In genomic region chr20:3766832-3767433, GRCh38 we compare ENCODE assay signal across 8 cellular contexts. TPM values are rescaled to one million over a fixed set of nuclear protein-coding genes. Genes with fewer than 3 reads are reported as not detected.
DNase-seq lines count a peak whose midpoint lies in the region; ATAC-seq and TF ChIP-seq lines count a peak whose summit lies in the region.

No MANE protein-coding gene starts in this region.

- no peaks in the 10 kb centered on the region for H3K4me1 ChIP-seq in right cardiac atrium (ENCODE audit: control insufficient read depth, insufficient read depth, low read length)
- H3K4me1 ChIP-seq in smooth muscle cell (ENCODE audit: low read depth), result peaks cover 14% of the 10 kb centered on the region

- H3K27me3 ChIP-seq in right cardiac atrium (ENCODE audit: control insufficient read depth, insufficient read depth) (no peaks in the 10 kb centered on the region), smooth muscle cell (ENCODE audit: low read depth) (no peaks in the 10 kb centered on the region)

- H3K27ac ChIP-seq in right cardiac atrium (ENCODE audit: low read length), result no peak overlapping the region
- H3K27ac ChIP-seq in smooth muscle cell (ENCODE audit: low read depth), result no peak overlapping the region

- TF ChIP-seq CTCF in smooth muscle cell (IDR thresholded peaks at IDR 0.05; ENCODE audit: borderline replicate concordance, insufficient read depth, poor library complexity, severe bottlenecking), result no peak

- H2AFZ ChIP-seq in smooth muscle cell (ENCODE audit: low read depth), result peak overlapping the region; percentile 83

- peak overlapping the region; percentile 96 for H3K4me2 ChIP-seq in smooth muscle cell

- intact Hi-C loops in right cardiac atrium (cut with DNase I), result loop anchor here in 2 of 4 donors (5.0 to 10.0 kb wide), 2 partner anchors 90 to 92 kb away; no protein-coding TSS in a partner anchor

- H4K20me1 ChIP-seq in smooth muscle cell (ENCODE audit: low read depth), result no peaks in the 10 kb centered on the region

- no peaks in the 10 kb centered on the region for H3K36me3 ChIP-seq in smooth muscle cell (ENCODE audit: low read depth)

- H3K4me3 ChIP-seq in right cardiac atrium (ENCODE audit: low read length), result peak overlapping the region; percentile 45
- H3K4me3 ChIP-seq in smooth muscle cell, result peak overlapping the region; percentile 60

- H3K4me1 Mint-ChIP-seq in activated CD4-positive, alpha-beta memory T cell treated with anti-CD3 and anti-CD28 coated beads, Interleukin-2, amount 10 ng/mL, durations not matched to agents 7 days and 5 days, result peaks cover 25% of the 10 kb centered on the region

- POLR2A ChIA-PET in activated CD4-positive, alpha-beta memory T cell treated with anti-CD3 and anti-CD28 coated beads, Interleukin-2, amount 10 ng/mL, durations not matched to agents 7 days and 5 days (lab: Charles Lee), result interaction anchor here (0.9 to 5.2 kb wide), 12 partner anchors 12 to 1047 kb away, joined by 3 to 64 read pairs (median 6); partner anchors contain the start of genes AP5S1, CDC25B, CENPB and SPEF1

- H3K9me3 ChIP-seq in right cardiac atrium (ENCODE audit: control insufficient read depth, low read length) (no peaks in the 10 kb centered on the region), smooth muscle cell (replicated peaks; ENCODE audit: low read depth) (no peaks in the 10 kb centered on the region)

- H3F3A ChIP-seq in smooth muscle cell (ENCODE audit: low read depth), result no peaks in the 10 kb centered on the region

- peak overlapping the region; percentile 83 for H3K4me3 Mint-ChIP-seq in activated CD4-positive, alpha-beta memory T cell treated with anti-CD3 and anti-CD28 coated beads, Interleukin-2, amount 10 ng/mL, durations not matched to agents 7 days and 5 days

- DNase-seq in activated effector memory CD4-positive, alpha-beta T cell treated with anti-CD3 and anti-CD28 coated beads, Interleukin-2, amount 50 U/mL, for 16 hours, result peak; percentile 65
- no peak for DNase-seq in activated effector memory CD4-positive, alpha-beta T cell treated with Interleukin-2 at 50 U/mL for 16 hours
- DNase-seq in activated CD4-positive, alpha-beta memory T cell treated with anti-CD3 and anti-CD28 coated beads, Interleukin-2, amount 10 ng/mL, durations not matched to agents 7 days and 5 days, result no peak
- DNase-seq in right cardiac atrium, result peak; percentile 26 to 63 (median 62)
- no peak for DNase-seq in smooth muscle cell (lab: John Stamatoyannopoulos, UW; ENCODE audit: unreplicated experiment)
- no peak for DNase-seq in mucosa of gallbladder (ENCODE audit: low spot score)
- no peak for DNase-seq in NCI-H446 treated with DMSO at 0.1 percent for 48 hours (lab: John Stamatoyannopoulos, UW)

- H3K27me3 Mint-ChIP-seq in activated CD4-positive, alpha-beta memory T cell treated with anti-CD3 and anti-CD28 coated beads, Interleukin-2, amount 10 ng/mL, durations not matched to agents 7 days and 5 days, result peaks cover 2% of the 10 kb centered on the region

- peak overlapping the region; percentile 47 for H3K9ac ChIP-seq in smooth muscle cell (ENCODE audit: low read depth)

- ATAC-seq in right cardiac atrium (peak in 1 of 2 donors; percentile 5), HG03457 (IDR thresholded peaks at IDR 0.05; ENCODE audit: unreplicated experiment) (no peak)

- H3K36me3 Mint-ChIP-seq in activated CD4-positive, alpha-beta memory T cell treated with anti-CD3 and anti-CD28 coated beads, Interleukin-2, amount 10 ng/mL, durations not matched to agents 7 days and 5 days (ENCODE audit: low read depth), result no peaks in the 10 kb centered on the region

- no peaks in the 10 kb centered on the region for H3K9me3 Mint-ChIP-seq in activated CD4-positive, alpha-beta memory T cell treated with anti-CD3 and anti-CD28 coated beads, Interleukin-2, amount 10 ng/mL, durations not matched to agents 7 days and 5 days

- peak overlapping the region; percentile 62 for H3K27ac Mint-ChIP-seq in activated CD4-positive, alpha-beta memory T cell treated with anti-CD3 and anti-CD28 coated beads, Interleukin-2, amount 10 ng/mL, durations not matched to agents 7 days and 5 days

- CTCF ChIA-PET in activated CD4-positive, alpha-beta memory T cell treated with anti-CD3 and anti-CD28 coated beads, Interleukin-2, amount 10 ng/mL, durations not matched to agents 7 days and 5 days (lab: Charles Lee), result interaction anchor here (0.8 to 4.5 kb wide), 18 partner anchors 10 to 220 kb away, joined by 3 to 43 read pairs (median 6); partner anchors contain the start of genes AP5S1 and CENPB

- H3K79me2 ChIP-seq in smooth muscle cell (ENCODE audit: low read depth), result no peaks in the 10 kb centered on the region

- 9% methylated on average over 27 of the region's 27 CpGs for WGBS in right cardiac atrium
- 11% methylated on average over 26 of the region's 27 CpGs for WGBS in smooth muscle cell (ENCODE audit: low lambda C conversion rate)

RNA-seq across cellular contexts. Expression of gene ADISSP, which starts 0.6 kb away (rescaled TPM):
- total RNA-seq in activated CD4-positive, alpha-beta memory T cell treated with anti-CD3 and anti-CD28 coated beads, Interleukin-2, amount 10 ng/mL, durations not matched to agents 7 days and 5 days, result 10 to 100 TPM; 20.7 to 23.4 TPM
- total RNA-seq in right cardiac atrium, result 10 to 100 TPM; 11.7 to 13.7 (median 12.1) TPM
- 12.6 TPM for polyA plus RNA-seq in right cardiac atrium
- 7.6 and 11.8 TPM in 2 replicates for total RNA-seq in smooth muscle cell
- polyA plus RNA-seq in smooth muscle cell, result 33.4 and 46.7 TPM in 2 replicates
- total RNA-seq in mucosa of gallbladder, result 61.1 TPM

RNA-seq across cellular contexts. Expression of gene SPEF1, which starts 14.3 kb away (rescaled TPM):
- total RNA-seq in activated CD4-positive, alpha-beta memory T cell treated with anti-CD3 and anti-CD28 coated beads, Interleukin-2, amount 10 ng/mL, durations not matched to agents 7 days and 5 days, result not detected
- total RNA-seq in right cardiac atrium, result under 1 TPM in 1 of 4 donors, not detected in 3; 0.50 TPM
- 0.07 TPM for polyA plus RNA-seq in right cardiac atrium
- 0.36 and 0.72 TPM in 2 replicates for total RNA-seq in smooth muscle cell
- polyA plus RNA-seq in smooth muscle cell, result 0.32 and 0.47 TPM in 2 replicates
- total RNA-seq in mucosa of gallbladder, result 0.75 TPM

RNA-seq across cellular contexts. Expression of gene CENPB, which starts 19.6 kb away (rescaled TPM):
- 10 to 100 TPM; 67.0 to 68.0 TPM for total RNA-seq in activated CD4-positive, alpha-beta memory T cell treated with anti-CD3 and anti-CD28 coated beads, Interleukin-2, amount 10 ng/mL, durations not matched to agents 7 days and 5 days
- total RNA-seq in right cardiac atrium (10 to 100 TPM; 63.9 to 92.7 (median 72.1) TPM), smooth muscle cell (23.6 TPM in 2 replicates), mucosa of gallbladder (109 TPM)
- polyA plus RNA-seq in right cardiac atrium (67.4 TPM), smooth muscle cell (10.4 and 13.4 TPM in 2 replicates)

RNA-seq across cellular contexts. Expression of gene CDC25B, which starts 29.2 kb away (rescaled TPM):
- 100 to 1,000 TPM; 452 to 454 TPM for total RNA-seq in activated CD4-positive, alpha-beta memory T cell treated with anti-CD3 and anti-CD28 coated beads, Interleukin-2, amount 10 ng/mL, durations not matched to agents 7 days and 5 days
- total RNA-seq in right cardiac atrium (10 to 100 TPM in 3 of 4 donors, 1 to 10 TPM in 1; 10.0 to 12.2 (median 11.4) TPM), smooth muscle cell (9.5 and 14.7 TPM in 2 replicates), mucosa of gallbladder (38.9 TPM)
- polyA plus RNA-seq in right cardiac atrium (7.9 TPM), smooth muscle cell (11.1 and 14.8 TPM in 2 replicates)

RNA-seq across cellular contexts. Expression of gene HSPA12B, which starts 34.4 kb away (rescaled TPM):
- under 1 TPM in 1 of 2 experiments, not detected in 1; 0.08 TPM for total RNA-seq in activated CD4-positive, alpha-beta memory T cell treated with anti-CD3 and anti-CD28 coated beads, Interleukin-2, amount 10 ng/mL, durations not matched to agents 7 days and 5 days
- total RNA-seq in right cardiac atrium, result 10 to 100 TPM in 1 of 4 donors, 1 to 10 TPM in 3; 6.1 to 13.0 (median 7.1) TPM
- polyA plus RNA-seq in right cardiac atrium, result 8.9 TPM
- 0.04 and 0.40 TPM in 2 replicates for total RNA-seq in smooth muscle cell
- polyA plus RNA-seq in smooth muscle cell, result 0.72 and 1.0 TPM in 2 replicates
- 5.4 TPM for total RNA-seq in mucosa of gallbladder

Comparison
In these comparisons a context has a peak if more than half of its experiments do, and no peak if none do; other contexts are left out.
1. DNase-seq: peak in activated effector memory CD4-positive, alpha-beta T cell treated with anti-CD3 and anti-CD28 coated beads, Interleukin-2, amount 50 U/mL, for 16 hours (single experiment) and right cardiac atrium (3 of 3); none in activated effector memory CD4-positive, alpha-beta T cell treated with Interleukin-2 at 50 U/mL for 16 hours (single experiment), activated CD4-positive, alpha-beta memory T cell treated with anti-CD3 and anti-CD28 coated beads, Interleukin-2, amount 10 ng/mL, durations not matched to agents 7 days and 5 days (single experiment), smooth muscle cell (single experiment), mucosa of gallbladder (single experiment) and NCI-H446 treated with DMSO at 0.1 percent for 48 hours (single experiment).